1 cellular context compared by ENCODE assay signal in the genomic region with DNA sequence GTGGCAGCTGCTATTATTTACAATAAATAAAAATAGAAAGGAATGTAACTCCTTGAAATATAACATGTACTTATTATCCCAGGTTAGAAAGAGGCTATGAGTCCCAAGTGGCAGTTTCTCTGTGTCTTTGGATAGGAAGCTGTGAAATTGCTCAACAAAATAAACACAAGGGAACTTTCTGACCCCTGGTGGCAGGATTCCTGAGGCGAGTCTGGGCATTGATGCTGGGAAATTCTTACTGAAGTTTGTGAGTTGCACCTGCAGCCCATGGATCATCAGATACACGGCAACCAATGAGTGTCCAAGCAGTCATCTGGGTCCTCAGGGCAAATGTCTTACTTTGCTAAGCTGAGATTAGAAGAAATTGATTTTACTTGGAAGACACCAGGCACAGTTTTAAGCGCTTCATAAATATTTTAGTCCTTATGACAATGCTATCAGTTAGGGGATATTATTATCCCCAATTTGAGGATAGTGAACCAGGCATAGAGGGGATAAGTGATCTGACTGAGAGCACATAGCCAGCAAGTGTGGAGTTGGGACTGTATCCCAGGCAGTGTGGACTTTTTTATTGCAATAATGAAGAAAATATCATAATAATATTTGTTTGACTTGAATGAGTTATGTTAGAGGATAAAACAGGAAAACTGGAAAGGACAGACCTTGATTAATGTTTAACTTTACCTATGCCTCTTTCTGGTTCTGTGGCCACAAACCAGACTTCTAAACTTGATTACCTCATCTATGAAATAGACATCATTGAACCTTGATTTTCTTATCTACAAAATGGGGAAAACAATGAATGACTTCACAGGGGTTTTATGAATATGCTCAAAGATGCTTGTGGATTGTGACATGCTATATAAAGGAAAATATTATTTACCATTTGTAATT.
TF ChIP-seq lines count a peak whose summit lies in the region.

No MANE protein-coding gene starts in this region.

TF ChIP-seq in GM23338, 12 proteins besides CTCF, POLR2A, EP300 and RAD21 (continued from another document):
- TF ChIP-seq ZNF462 (CRISPR knock-in tag; IDR thresholded peaks at IDR 0.05) (no peak), NANOG (IDR thresholded peaks at IDR 0.05; ENCODE audit: borderline replicate concordance) (no peak), ETS1 (IDR thresholded peaks at IDR 0.05) (no peak), JUNB (IDR thresholded peaks at IDR 0.05; ENCODE audit: unreplicated experiment) (no peak), REST (IDR thresholded peaks at IDR 0.05; ENCODE audit: unreplicated experiment) (no peak), POLR2AphosphoS5 (IDR thresholded peaks at IDR 0.05; ENCODE audit: low read depth) (no peak), ZNF331 (CRISPR knock-in tag; IDR thresholded peaks at IDR 0.05; ENCODE audit: low read depth) (no peak), ZNF114 (CRISPR knock-in tag; IDR thresholded peaks at IDR 0.05) (no peak), EZH2phosphoT487 (IDR thresholded peaks at IDR 0.05; ENCODE audit: unreplicated experiment) (no peak), STAT1 (IDR thresholded peaks at IDR 0.05; ENCODE audit: unreplicated experiment) (no peak)
